Comparison of ENCODE assay signal across 29 cellular contexts in genomic region chr7:39534599-39534998, GRCh38.
"Had no signal": no experiment of that assay in that cellular context is flagged by ENCODE, and none has a peak within 500 bp of the region (broad histone marks: within the 10 kb centered on the region; RNA-seq: fewer than 3 reads in every experiment).

No MANE protein-coding gene starts in this region.

- H3K4me3 ChIP-seq: ascending aorta, cardiac muscle cell, MG63, SJCRH30, SK-N-MC had no signal

- H3K36me3 Mint-ChIP-seq: activated naive CD4-positive, alpha-beta T cell treated with anti-CD3 and anti-CD28 coated beads, Interleukin-2, amount 50 U/mL, for 24 hours; activated naive CD8-positive, alpha-beta T cell treated with anti-CD3 and anti-CD28 coated beads, Interleukin-2, amount 10 ng/mL, durations not matched to agents 7 days and 5 days; WTC11 had no signal

- H3K27me3 ChIP-seq: ascending aorta, cardiac muscle cell, MG63 had no signal

- H3K4me1 ChIP-seq: ascending aorta had no signal

- DNase-seq: activated CD4-positive, alpha-beta T cell treated with anti-CD3 and anti-CD28 coated beads for 36 hours; activated CD4-positive, alpha-beta T cell treated with anti-CD3 and anti-CD28 coated beads, Interleukin-2, amount 10 ng/mL, durations not matched to agents 7 days and 5 days; activated CD4-positive, alpha-beta T cell treated with anti-CD3 and anti-CD28 coated beads, Interleukin-2, amount 50 U/mL, for 48 hours; activated CD8-positive, alpha-beta T cell treated with anti-CD3 and anti-CD28 coated beads, Interleukin-2, amount 10 ng/mL, durations not matched to agents 7 days and 5 days; activated gamma-delta T cell; activated naive CD4-positive, alpha-beta T cell treated with Interleukin-2 at 50 U/mL for 16 hours; activated naive CD8-positive, alpha-beta T cell treated with anti-CD3 and anti-CD28 coated beads, Interleukin-2, amount 10 ng/mL, durations not matched to agents 7 days and 5 days; activated T-cell treated with anti-CD3 and anti-CD28 coated beads, Interleukin-2, amount 50 U/mL, for 24 hours; amygdala; Kasumi-1; KG1; MG63; NCI-H1048; NCI-H1436 treated with DMSO at 0.1 percent for 48 hours; NCI-H1694 treated with DMSO at 0.1 percent for 48 hours; NCI-H2029; NCI-H345; NCI-H524 treated with DMSO at 0.1 percent for 48 hours; NK-92 treated with Interleukin-12 subunit alpha and Interleukin-12 subunit beta, amount 100 ng/mL, for 24 hours; SHP77; SJCRH30 had no signal

- H3K36me3 ChIP-seq: ascending aorta, cardiac muscle cell, MG63, SJCRH30 had no signal

- H3K9me3 ChIP-seq: ascending aorta, MG63, SJCRH30 had no signal

- ATAC-seq: activated CD4-positive, alpha-beta T cell treated with anti-CD3 and anti-CD28 coated beads for 36 hours; activated CD4-positive, CD25-positive, alpha-beta regulatory T cell treated with anti-CD3 and anti-CD28 coated beads, Interleukin-2, amount 50 U/mL, for 24 hours; activated CD8-positive, alpha-beta T cell treated with anti-CD3 and anti-CD28 coated beads, Interleukin-2, amount 10 ng/mL, durations not matched to agents 7 days and 5 days; WTC11 had no signal

- H3K4me3 Mint-ChIP-seq: activated CD4-positive, alpha-beta T cell treated with anti-CD3 and anti-CD28 coated beads for 36 hours; activated CD4-positive, alpha-beta T cell treated with anti-CD3 and anti-CD28 coated beads, Interleukin-2, amount 10 ng/mL, durations not matched to agents 7 days and 5 days; activated CD8-positive, alpha-beta T cell treated with anti-CD3 and anti-CD28 coated beads, Interleukin-2, amount 10 ng/mL, durations not matched to agents 7 days and 5 days; activated naive CD4-positive, alpha-beta T cell treated with anti-CD3 and anti-CD28 coated beads, Interleukin-2, amount 50 U/mL, for 24 hours; activated naive CD8-positive, alpha-beta T cell treated with anti-CD3 and anti-CD28 coated beads, Interleukin-2, amount 10 ng/mL, durations not matched to agents 7 days and 5 days; activated T-cell treated with anti-CD3 and anti-CD28 coated beads, Interleukin-2, amount 50 U/mL, for 24 hours; T-helper 2 cell treated with Interferon-gamma antibody and Interleukin-4, amounts not matched to agents 5 μg/mL and 100 μg/mL, for 36 hours; WTC11 had no signal

- H3K27me3 Mint-ChIP-seq: activated CD4-positive, alpha-beta T cell treated with anti-CD3 and anti-CD28 coated beads for 36 hours; activated naive CD4-positive, alpha-beta T cell treated with anti-CD3 and anti-CD28 coated beads, Interleukin-2, amount 50 U/mL, for 24 hours had no signal

- H3K27ac Mint-ChIP-seq: activated CD4-positive, alpha-beta T cell treated with anti-CD3 and anti-CD28 coated beads for 36 hours; activated CD4-positive, alpha-beta T cell treated with anti-CD3 and anti-CD28 coated beads, Interleukin-2, amount 10 ng/mL, durations not matched to agents 7 days and 5 days; activated CD8-positive, alpha-beta T cell treated with anti-CD3 and anti-CD28 coated beads, Interleukin-2, amount 10 ng/mL, durations not matched to agents 7 days and 5 days; activated naive CD4-positive, alpha-beta T cell treated with anti-CD3 and anti-CD28 coated beads, Interleukin-2, amount 50 U/mL, for 24 hours; activated naive CD8-positive, alpha-beta T cell treated with anti-CD3 and anti-CD28 coated beads, Interleukin-2, amount 10 ng/mL, durations not matched to agents 7 days and 5 days; activated T-cell treated with anti-CD3 and anti-CD28 coated beads, Interleukin-2, amount 50 U/mL, for 24 hours; activated T-helper 2 cell treated with anti-CD3 and anti-CD28 coated beads, Interferon-gamma antibody, Interleukin-2, Interleukin-4, amounts not matched to agents 10 μg/mL and 5 μg/mL and 100 μg/mL, durations not matched to agents 14 hours and 24 hours and 36 hours; T-helper 2 cell treated with Interferon-gamma antibody and Interleukin-4, amounts not matched to agents 5 μg/mL and 100 μg/mL, for 36 hours; WTC11 had no signal

- H3K27ac ChIP-seq: ascending aorta, cardiac muscle cell, SJCRH30, SK-N-MC had no signal

- H3K4me1 Mint-ChIP-seq: activated CD4-positive, alpha-beta T cell treated with anti-CD3 and anti-CD28 coated beads for 36 hours; activated CD4-positive, alpha-beta T cell treated with anti-CD3 and anti-CD28 coated beads, Interleukin-2, amount 10 ng/mL, durations not matched to agents 7 days and 5 days; activated naive CD4-positive, alpha-beta T cell treated with anti-CD3 and anti-CD28 coated beads, Interleukin-2, amount 50 U/mL, for 24 hours; activated naive CD8-positive, alpha-beta T cell treated with anti-CD3 and anti-CD28 coated beads, Interleukin-2, amount 10 ng/mL, durations not matched to agents 7 days and 5 days had no signal
